21 cellular contexts compared by ENCODE assay signal in genomic region chr5:148768801-148769415, GRCh38.
"Had no signal": no experiment of that assay in that cellular context is flagged by ENCODE, and none has a peak within 500 bp of the region (broad histone marks: within the 10 kb centered on the region; RNA-seq: fewer than 3 reads in every experiment).

No MANE protein-coding gene starts in this region.

- H3K27ac Mint-ChIP-seq: activated CD8-positive, alpha-beta memory T cell treated with anti-CD3 and anti-CD28 coated beads, Interleukin-2, amount 10 ng/mL, durations not matched to agents 7 days and 5 days; activated CD8-positive, alpha-beta T cell treated with anti-CD3 and anti-CD28 coated beads for 36 hours; activated naive CD8-positive, alpha-beta T cell treated with anti-CD3 and anti-CD28 coated beads, Interleukin-2, amount 50 U/mL, for 24 hours; naive thymus-derived CD4-positive, alpha-beta T cell had no signal

- H3K27ac ChIP-seq: sigmoid colon, testis, uterus had no signal

- H3K27me3 Mint-ChIP-seq: dendritic cell treated with granulocyte-macrophage colony-stimulating factor and Interleukin-4, amounts not matched to agents 40 ng/mL and 50 ng/mL, for 4 days had no signal

- H3K27me3 ChIP-seq: sigmoid colon, testis, uterus had no signal

- H3K9me3 Mint-ChIP-seq: activated CD8-positive, alpha-beta T cell treated with anti-CD3 and anti-CD28 coated beads for 36 hours; activated naive CD8-positive, alpha-beta T cell treated with anti-CD3 and anti-CD28 coated beads, Interleukin-2, amount 50 U/mL, for 24 hours; dendritic cell treated with granulocyte-macrophage colony-stimulating factor and Interleukin-4, amounts not matched to agents 40 ng/mL and 50 ng/mL, for 4 days; neural crest cell had no signal

- H3K4me3 ChIP-seq: sigmoid colon, smooth muscle cell, testis, uterus had no signal

- ATAC-seq: activated CD8-positive, alpha-beta memory T cell treated with anti-CD3 and anti-CD28 coated beads, Interleukin-2, amount 10 ng/mL, durations not matched to agents 7 days and 5 days; activated CD8-positive, alpha-beta T cell treated with anti-CD3 and anti-CD28 coated beads for 36 hours; activated naive CD8-positive, alpha-beta T cell treated with anti-CD3 and anti-CD28 coated beads, Interleukin-2, amount 50 U/mL, for 24 hours; naive thymus-derived CD4-positive, alpha-beta T cell had no signal

- H3K36me3 Mint-ChIP-seq: activated CD8-positive, alpha-beta memory T cell treated with anti-CD3 and anti-CD28 coated beads, Interleukin-2, amount 10 ng/mL, durations not matched to agents 7 days and 5 days; naive thymus-derived CD4-positive, alpha-beta T cell had no signal

- H3K4me1 Mint-ChIP-seq: activated CD8-positive, alpha-beta memory T cell treated with anti-CD3 and anti-CD28 coated beads, Interleukin-2, amount 10 ng/mL, durations not matched to agents 7 days and 5 days; activated naive CD8-positive, alpha-beta T cell treated with anti-CD3 and anti-CD28 coated beads, Interleukin-2, amount 50 U/mL, for 24 hours; neural crest cell had no signal

- DNase-seq: activated CD4-positive, alpha-beta T cell treated with anti-CD3 and anti-CD28 coated beads for 48 hours; activated CD4-positive, CD25-positive, alpha-beta regulatory T cell; activated CD8-positive, alpha-beta memory T cell treated with anti-CD3 and anti-CD28 coated beads, Interleukin-2, amount 10 ng/mL, durations not matched to agents 7 days and 5 days; activated CD8-positive, alpha-beta T cell treated with anti-CD3 and anti-CD28 coated beads for 36 hours; activated effector memory CD4-positive, alpha-beta T cell treated with anti-CD3 and anti-CD28 coated beads, Interleukin-2, amount 50 U/mL, for 16 hours; activated naive CD4-positive, alpha-beta T cell treated with anti-CD3 and anti-CD28 coated beads, Interleukin-2, amount 50 U/mL, for 16 hours; activated naive CD8-positive, alpha-beta T cell treated with anti-CD3 and anti-CD28 coated beads, Interleukin-2, amount 50 U/mL, for 24 hours; activated T-cell treated with anti-CD3 and anti-CD28 coated beads for 4 hours; effector CD4-positive, alpha-beta T cell; erythroblast; foreskin fibroblast; kidney; naive thymus-derived CD4-positive, alpha-beta T cell; sigmoid colon; stimulated activated CD4-positive, alpha-beta T cell treated with anti-CD3 and anti-CD28 coated beads, Interleukin-15, amount 100 ng/mL, for 24 hours; stimulated activated naive CD4-positive, alpha-beta T cell; testis; uterus had no signal

- H3K4me3 Mint-ChIP-seq: activated CD8-positive, alpha-beta memory T cell treated with anti-CD3 and anti-CD28 coated beads, Interleukin-2, amount 10 ng/mL, durations not matched to agents 7 days and 5 days; activated CD8-positive, alpha-beta T cell treated with anti-CD3 and anti-CD28 coated beads for 36 hours; activated naive CD8-positive, alpha-beta T cell treated with anti-CD3 and anti-CD28 coated beads, Interleukin-2, amount 50 U/mL, for 24 hours; dendritic cell treated with granulocyte-macrophage colony-stimulating factor and Interleukin-4, amounts not matched to agents 40 ng/mL and 50 ng/mL, for 4 days; naive thymus-derived CD4-positive, alpha-beta T cell; neural crest cell had no signal
